Comparison of ENCODE assay signal across 1 cellular context in genomic region chr3:157023211-157023610, GRCh38.
TF ChIP-seq lines count a peak whose summit lies in the region.

No MANE protein-coding gene starts in this region.

TF ChIP-seq in GM23338, 12 proteins besides CTCF, POLR2A, EP300 and RAD21 (continued from another document):
- TF ChIP-seq REST (IDR thresholded peaks at IDR 0.05; ENCODE audit: unreplicated experiment) (no peak), EZH2 (IDR thresholded peaks at IDR 0.05; ENCODE audit: low read depth, unreplicated experiment) (no peak), NANOG (IDR thresholded peaks at IDR 0.05; ENCODE audit: borderline replicate concordance) (no peak), ZNF462 (CRISPR knock-in tag; IDR thresholded peaks at IDR 0.05) (no peak), STAT1 (IDR thresholded peaks at IDR 0.05; ENCODE audit: unreplicated experiment) (no peak), ZNF331 (CRISPR knock-in tag; IDR thresholded peaks at IDR 0.05; ENCODE audit: low read depth) (no peak), JUNB (IDR thresholded peaks at IDR 0.05; ENCODE audit: unreplicated experiment) (no peak), POLR2AphosphoS5 (IDR thresholded peaks at IDR 0.05; ENCODE audit: low read depth) (no peak), ZNF114 (CRISPR knock-in tag; IDR thresholded peaks at IDR 0.05) (no peak)
